ENCODE assay signal across 14 cellular contexts in genomic region chr14:68820119-68820518, GRCh38. TPM values are rescaled to one million over a fixed set of nuclear protein-coding genes. Genes with fewer than 3 reads are reported as not detected.
A peak's percentile ranks its signal among the peaks of the same experiment; 100 is the strongest.
DNase-seq lines count a peak whose midpoint lies in the region; ATAC-seq and TF ChIP-seq lines count a peak whose summit lies in the region.
"Had no signal": no experiment of that assay in that cellular context is flagged by ENCODE, and none has a peak within 500 bp of the region (broad histone marks: within the 10 kb centered on the region; RNA-seq: fewer than 3 reads in every experiment).

No MANE protein-coding gene starts in this region.

- H3K4me1 Mint-ChIP-seq in activated CD4-positive, alpha-beta T cell treated with anti-CD3 and anti-CD28 coated beads, Interleukin-2, amount 10 ng/mL, durations not matched to agents 24 days and 14 days = peaks cover 53% of the 10 kb centered on the region
- peaks cover 31% of the 10 kb centered on the region for H3K4me1 Mint-ChIP-seq in activated T-helper 17 cell treated with anti-CD3 and anti-CD28 coated beads, Interleukin-2, amount 50 U/mL, for 72 hours

- H3K4me3 Mint-ChIP-seq in activated CD4-positive, alpha-beta T cell treated with anti-CD3 and anti-CD28 coated beads, Interleukin-2, amount 10 ng/mL, durations not matched to agents 24 days and 14 days = peak overlapping the region; percentile 58
- H3K4me3 Mint-ChIP-seq in activated T-helper 17 cell treated with anti-CD3 and anti-CD28 coated beads, Interleukin-2, amount 50 U/mL, for 72 hours = peak overlapping the region; percentile 69

- peak; percentile 69 for DNase-seq in activated CD4-positive, alpha-beta T cell treated with anti-CD3 and anti-CD28 coated beads, Interleukin-2, amount 10 ng/mL, durations not matched to agents 24 days and 14 days
- DNase-seq in activated CD4-positive, alpha-beta T cell treated with anti-CD3 and anti-CD28 coated beads for 4 hours = no peak
- DNase-seq in right lobe of liver = peak; percentile 64 to 94 (median 88)
- no peak for DNase-seq in suprapubic skin (ENCODE audit: low spot score in 2 of 2)
- no peak for DNase-seq in cortex of kidney (lab: John Stamatoyannopoulos, UW)
- DNase-seq in left colon = no peak
- DNase-seq: dermis blood vessel endothelial cell, mesendoderm, NCI-H187, PC-3 had no signal

- H3K36me3 Mint-ChIP-seq in activated CD4-positive, alpha-beta T cell treated with anti-CD3 and anti-CD28 coated beads, Interleukin-2, amount 10 ng/mL, durations not matched to agents 24 days and 14 days (ENCODE audit: low read depth) = no peaks in the 10 kb centered on the region
- H3K36me3 Mint-ChIP-seq in activated T-helper 17 cell treated with anti-CD3 and anti-CD28 coated beads, Interleukin-2, amount 50 U/mL, for 72 hours (ENCODE audit: low read depth) = no peaks in the 10 kb centered on the region

- H3K9me3 Mint-ChIP-seq in activated CD4-positive, alpha-beta T cell treated with anti-CD3 and anti-CD28 coated beads, Interleukin-2, amount 10 ng/mL, durations not matched to agents 24 days and 14 days = no peaks in the 10 kb centered on the region
- H3K9me3 Mint-ChIP-seq in activated T-helper 17 cell treated with anti-CD3 and anti-CD28 coated beads, Interleukin-2, amount 50 U/mL, for 72 hours = no peaks in the 10 kb centered on the region

- TF ChIP-seq EP300 in suprapubic skin (IDR thresholded peaks at IDR 0.05) = no peak

- 33% methylated on average over 6 of the region's 9 CpGs for WGBS in right lobe of liver (ENCODE audit: insufficient coverage, low coverage, low lambda C conversion rate, missing lambda C conversion rate)
- WGBS in suprapubic skin = 88% methylated on average over 8 of the region's 9 CpGs

- H3K9me3 ChIP-seq in right lobe of liver (no peaks in the 10 kb centered on the region), suprapubic skin (no peaks in the 10 kb centered on the region)
- H3K9me3 ChIP-seq: heart left ventricle had no signal

- H3K36me3 ChIP-seq in right lobe of liver = no peaks in the 10 kb centered on the region
- H3K36me3 ChIP-seq in suprapubic skin = no peaks in the 10 kb centered on the region
- H3K36me3 ChIP-seq: heart left ventricle had no signal

- intact Hi-C loops in activated CD4-positive, alpha-beta T cell treated with anti-CD3 and anti-CD28 coated beads, Interleukin-2, amount 10 ng/mL, durations not matched to agents 24 days and 14 days (cut with micrococcal nuclease) = no loop called here
- intact Hi-C loops in right lobe of liver (cut with DNase I) = loop anchor here in 1 of 2 donors (10.0 kb wide), 1 partner anchor 885 kb away; no protein-coding TSS in a partner anchor
- intact Hi-C loops in left colon (cut with DNase I, micrococcal nuclease) = loop anchor here in 1 of 2 donors (5.0 kb wide), 1 partner anchor 878 kb away; no protein-coding TSS in a partner anchor

- TF ChIP-seq CTCF in right lobe of liver (IDR thresholded peaks at IDR 0.05) = no peak
- TF ChIP-seq CTCF in suprapubic skin (IDR thresholded peaks at IDR 0.05) = no peak

- peak overlapping the region; percentile 87 for H3K27ac Mint-ChIP-seq in activated CD4-positive, alpha-beta T cell treated with anti-CD3 and anti-CD28 coated beads, Interleukin-2, amount 10 ng/mL, durations not matched to agents 24 days and 14 days
- peak overlapping the region; percentile 83 for H3K27ac Mint-ChIP-seq in activated T-helper 17 cell treated with anti-CD3 and anti-CD28 coated beads, Interleukin-2, amount 50 U/mL, for 72 hours

- TF ChIP-seq POLR2A in right lobe of liver (IDR thresholded peaks at IDR 0.05) (peak; percentile 68), suprapubic skin (IDR thresholded peaks at IDR 0.05) (no peak)

- H3K27me3 ChIP-seq in right lobe of liver = no peaks in the 10 kb centered on the region
- H3K27me3 ChIP-seq in suprapubic skin = no peaks in the 10 kb centered on the region
- H3K27me3 ChIP-seq: heart left ventricle had no signal

- no peaks in the 10 kb centered on the region for H3K27me3 Mint-ChIP-seq in activated CD4-positive, alpha-beta T cell treated with anti-CD3 and anti-CD28 coated beads, Interleukin-2, amount 10 ng/mL, durations not matched to agents 24 days and 14 days
- no peaks in the 10 kb centered on the region for H3K27me3 Mint-ChIP-seq in activated T-helper 17 cell treated with anti-CD3 and anti-CD28 coated beads, Interleukin-2, amount 50 U/mL, for 72 hours

- H3K4me3 ChIP-seq in right lobe of liver (peak overlapping the region in 1 of 3 donors; percentile 49), suprapubic skin (no peak overlapping the region)
- H3K4me3 ChIP-seq: heart left ventricle had no signal

- H3K4me1 ChIP-seq in right lobe of liver (peaks cover 0 to 83% (median 38%) of the 10 kb centered on the region in 4 donors), suprapubic skin (peaks cover 58% of the 10 kb centered on the region)

- H3K27ac ChIP-seq in right lobe of liver = peak overlapping the region; percentile 73 to 99 (median 75)
- H3K27ac ChIP-seq in suprapubic skin = peak overlapping the region; percentile 72
- H3K27ac ChIP-seq: VCaP had no signal

- ATAC-seq in activated T-helper 17 cell treated with anti-CD3 and anti-CD28 coated beads, Interleukin-2, amount 50 U/mL, for 72 hours (replicated peaks) = no peak
- peak; percentile 4 to 27 (median 17) for ATAC-seq in right lobe of liver
- no peak for ATAC-seq in GM21717 (IDR thresholded peaks at IDR 0.05; ENCODE audit: unreplicated experiment)
- ATAC-seq in left colon = no peak
- ATAC-seq: heart left ventricle, PC-3 had no signal

RNA-seq across cellular contexts. Expression of gene ZFP36L1, which starts 27.3 kb away (rescaled TPM):
- total RNA-seq in activated CD4-positive, alpha-beta T cell treated with anti-CD3 and anti-CD28 coated beads, Interleukin-2, amount 10 ng/mL, durations not matched to agents 24 days and 14 days = 106 TPM in 2 replicates
- total RNA-seq in activated T-helper 17 cell treated with anti-CD3 and anti-CD28 coated beads, Interleukin-2, amount 50 U/mL, for 72 hours = 100 to 1,000 TPM in 1 of 2 donors, 10 to 100 TPM in 1; 57.7 to 146 TPM
- total RNA-seq in right lobe of liver (100 to 1,000 TPM; 109 to 298 (median 218) TPM), suprapubic skin (1,000 to 10,000 TPM; 1,382 to 1,995 (median 1,611) TPM), left colon (100 to 1,000 TPM in 1 of 2 donors, 10 to 100 TPM in 1; 79.2 to 127 TPM)

Comparison
In these comparisons a context has a peak if more than half of its experiments do, and no peak if none do; other contexts are left out.
1. DNase-seq: peak in activated CD4-positive, alpha-beta T cell treated with anti-CD3 and anti-CD28 coated beads, Interleukin-2, amount 10 ng/mL, durations not matched to agents 24 days and 14 days (single experiment) and right lobe of liver (3 of 3); none in activated CD4-positive, alpha-beta T cell treated with anti-CD3 and anti-CD28 coated beads for 4 hours (0 of 2), suprapubic skin (0 of 2), cortex of kidney (single experiment) and left colon (0 of 2).
2. ATAC-seq: peak in right lobe of liver (4 of 4); none in activated T-helper 17 cell treated with anti-CD3 and anti-CD28 coated beads, Interleukin-2, amount 50 U/mL, for 72 hours (single experiment), GM21717 (single experiment) and left colon (single experiment).
3. RNA of gene ZFP36L1, which starts 27.3 kb away (total RNA-seq): 1,382 to 1,995 TPM in suprapubic skin; 109 to 298 TPM in right lobe of liver, 57.7 to 146 TPM in activated T-helper 17 cell treated with anti-CD3 and anti-CD28 coated beads, Interleukin-2, amount 50 U/mL, for 72 hours, 79.2 to 127 TPM in left colon and 106 TPM in activated CD4-positive, alpha-beta T cell treated with anti-CD3 and anti-CD28 coated beads, Interleukin-2, amount 10 ng/mL, durations not matched to agents 24 days and 14 days; every median in the first group is over 4 times any median in the second.